In the genomic region with DNA sequence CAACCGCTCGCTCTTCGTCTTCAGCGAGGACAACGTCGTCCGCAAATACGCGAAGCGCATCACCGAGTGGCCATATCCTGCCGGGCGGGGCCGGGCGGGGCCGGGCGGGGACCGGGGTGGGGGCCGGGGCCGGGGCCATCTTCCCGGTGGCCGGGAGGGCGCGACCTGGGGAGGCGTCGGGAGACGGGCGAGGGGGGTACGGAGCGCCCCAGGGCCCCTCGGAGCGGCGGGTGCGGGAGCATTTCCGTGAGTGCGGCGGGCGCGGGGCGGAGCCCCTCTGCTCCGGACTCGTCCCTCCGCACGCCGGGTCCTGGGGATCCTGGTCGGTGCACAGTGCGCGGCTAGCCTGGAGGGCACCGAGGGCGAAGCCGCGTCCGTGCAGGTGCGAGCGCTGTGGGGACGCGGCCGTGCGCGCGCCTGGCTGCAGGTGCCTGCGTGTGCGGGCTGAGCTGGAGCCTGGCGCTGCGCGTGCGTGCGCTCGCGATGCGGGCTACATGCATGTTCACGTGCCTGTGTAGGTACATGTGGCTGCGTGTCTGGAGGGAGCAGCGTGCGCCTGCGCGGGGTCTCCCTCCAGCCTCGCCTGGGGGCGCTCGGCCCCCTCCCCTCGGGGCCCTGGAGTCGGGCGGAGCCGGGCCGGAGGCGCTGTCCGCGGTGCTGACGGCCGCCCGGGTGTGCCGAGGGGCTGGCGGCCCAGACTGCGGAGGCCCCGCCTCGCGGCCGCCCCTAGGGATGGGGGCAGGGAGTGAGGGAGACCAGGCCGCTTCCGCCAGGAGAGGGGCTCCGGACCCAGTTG, we compare ENCODE assay signal across 10 cellular contexts. TPM values are rescaled to one million over a fixed set of nuclear protein-coding genes. Genes with fewer than 3 reads are reported as not detected.
DNase-seq lines count a peak whose midpoint lies in the region; ATAC-seq and TF ChIP-seq lines count a peak whose summit lies in the region.
"Had no signal": no experiment of that assay in that cellular context is flagged by ENCODE, and none has a peak within 500 bp of the region (broad histone marks: within the 10 kb centered on the region; RNA-seq: fewer than 3 reads in every experiment).

No MANE protein-coding gene starts in this region.

- H3K36me3 ChIP-seq in prostate gland (no peaks in the 10 kb centered on the region), MG63 (no peaks in the 10 kb centered on the region)
- H3K36me3 ChIP-seq: SJSA1 had no signal

- H3K9me3 ChIP-seq in prostate gland, result no peaks in the 10 kb centered on the region
- H3K9me3 ChIP-seq in MG63, result no peaks in the 10 kb centered on the region

- H3K27me3 ChIP-seq in foreskin keratinocyte (peaks cover 25% of the 10 kb centered on the region), prostate gland (replicated peaks; ENCODE audit: insufficient read depth) (peaks cover 5% of the 10 kb centered on the region), MG63 (peaks cover 3% of the 10 kb centered on the region; the same call in 1 of the 2 replicates)
- H3K27me3 ChIP-seq: SJSA1 had no signal

- intact Hi-C loops in prostate gland (cut with DNase I), result no loop called here

- peak overlapping the region; percentile 19 to 37 for H3K4me3 ChIP-seq in prostate gland
- H3K4me3 ChIP-seq in MG63, result no peak overlapping the region
- H3K4me3 ChIP-seq: SJSA1 had no signal

- peak; percentile 40 for ATAC-seq in foreskin keratinocyte
- no peak for ATAC-seq in HG03159 (IDR thresholded peaks at IDR 0.05; ENCODE audit: unreplicated experiment)

- no peak for TF ChIP-seq POLR2A in prostate gland (IDR thresholded peaks at IDR 0.05)

- H3K4me1 ChIP-seq in foreskin keratinocyte (no peaks in the 10 kb centered on the region), prostate gland (replicated peaks) (no peaks in the 10 kb centered on the region)
- H3K4me1 ChIP-seq: SJSA1 had no signal

- WGBS in prostate gland, result 4% methylated on average over 42 of the region's 101 CpGs

- DNase-seq in activated CD4-positive, alpha-beta T cell treated with anti-CD3 and anti-CD28 coated beads for 48 hours, result peak; percentile 47
- DNase-seq in activated CD4-positive, alpha-beta T cell treated with anti-CD3 and anti-CD28 coated beads for 1 hour, result no peak
- peak; percentile 19 to 20 for DNase-seq in activated CD4-positive, alpha-beta T cell treated with anti-CD3 and anti-CD28 coated beads, Interleukin-2, amount 50 U/mL, for 48 hours
- DNase-seq in foreskin keratinocyte, result peak in 1 of 2 donors; percentile 6
- DNase-seq in prostate gland (ENCODE audit: low spot score), result no peak
- no peak for DNase-seq in MG63
- DNase-seq in effector CD8-positive, alpha-beta T cell (lab: John Stamatoyannopoulos, UW), result no peak

- no peak overlapping the region for H3K27ac ChIP-seq in foreskin keratinocyte
- H3K27ac ChIP-seq in prostate gland, result no peak overlapping the region
- H3K27ac ChIP-seq: SJSA1 had no signal

- TF ChIP-seq CTCF in foreskin keratinocyte (conservative IDR thresholded peaks at IDR 0.05), result peak; percentile 8
- no peak for TF ChIP-seq CTCF in prostate gland (IDR thresholded peaks at IDR 0.05)

RNA-seq across cellular contexts. Expression of a gene that starts 0.8 kb away (rescaled TPM):
- total RNA-seq in foreskin keratinocyte, result 0.03 and 0.04 TPM in 2 replicates
- polyA plus RNA-seq in foreskin keratinocyte, result under 0.01 TPM in 1 of 2 replicates, not detected in the other
- 1 to 10 TPM in 1 of 2 donors, under 1 TPM in 1; 0.36 to 6.0 TPM for total RNA-seq in prostate gland
- not detected in 2 replicates for total RNA-seq in MG63 (2014; rRNA removed; shearing (Covaris generic); ENCODE audit: low replicate concordance)
- total RNA-seq: myocyte had no signal

Comparison
In these comparisons a context has a peak if more than half of its experiments do, and no peak if none do; other contexts are left out.
1. DNase-seq: peak in activated CD4-positive, alpha-beta T cell treated with anti-CD3 and anti-CD28 coated beads for 48 hours (single experiment) and activated CD4-positive, alpha-beta T cell treated with anti-CD3 and anti-CD28 coated beads, Interleukin-2, amount 50 U/mL, for 48 hours (2 of 2); none in activated CD4-positive, alpha-beta T cell treated with anti-CD3 and anti-CD28 coated beads for 1 hour (single experiment), prostate gland (single experiment), MG63 (single experiment) and effector CD8-positive, alpha-beta T cell (single experiment).